7 cellular contexts compared by ENCODE assay signal in the genomic region with DNA sequence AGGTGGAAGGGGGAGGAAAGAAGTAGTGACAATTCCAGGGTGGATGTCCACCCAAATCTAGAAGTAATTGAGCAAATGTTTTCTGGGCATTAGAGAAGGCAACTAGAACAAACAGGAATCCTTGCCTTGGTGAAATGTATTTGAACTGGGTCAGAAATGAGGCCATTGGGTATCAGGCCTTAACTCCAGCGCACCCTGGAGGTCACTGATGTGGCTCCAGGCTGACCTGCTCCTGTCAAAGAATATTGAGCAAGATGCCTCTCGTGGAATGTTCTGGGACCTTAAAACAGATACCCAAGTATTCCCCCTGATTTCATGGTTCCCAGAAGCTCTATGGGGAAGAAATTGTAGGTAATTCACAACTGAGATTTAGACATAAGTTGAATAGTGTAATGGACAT. TPM values are rescaled to one million over a fixed set of nuclear protein-coding genes. Genes with fewer than 3 reads are reported as not detected.
DNase-seq lines count a peak whose midpoint lies in the region; ATAC-seq and TF ChIP-seq lines count a peak whose summit lies in the region.

No MANE protein-coding gene starts in this region.

- H4K8ac ChIP-seq in mesendoderm (ENCODE audit: low read depth, low read length): no peak overlapping the region

- H3K27me3 ChIP-seq in mammary epithelial cell (ENCODE audit: insufficient read depth, low read length) (no peaks in the 10 kb centered on the region), mesendoderm (ENCODE audit: insufficient read depth, low read length, poor library complexity) (no peaks in the 10 kb centered on the region)

- CTCF ChIA-PET in mammary epithelial cell (lab: Charles Lee; ENCODE audit: low non-redundant PET): no interaction called here

- no peak for ATAC-seq in GM19463 (IDR thresholded peaks at IDR 0.05; ENCODE audit: unreplicated experiment)

- no peak overlapping the region for H3K4me3 ChIP-seq in GM12865 (ENCODE audit: low read depth, low read length)
- no peak overlapping the region for H3K4me3 ChIP-seq in mammary epithelial cell (replicated peaks in 1 of 3; ENCODE audit: insufficient read depth in 1 of 3, low read depth in 2 of 3, low read length in 3 of 3)
- H3K4me3 ChIP-seq in mesendoderm (ENCODE audit: low read length): no peak overlapping the region

- WGBS in mammary epithelial cell (ENCODE audit: low coverage, missing lambda C conversion rate): 91% methylated on average over 2 of the region's 2 CpGs
- WGBS in mesendoderm (ENCODE audit: extremely low coverage, insufficient coverage, low lambda C conversion rate): no CpG with 5 or more reads among the region's 2 CpGs

- no peak overlapping the region for H2AFZ ChIP-seq in mammary epithelial cell (ENCODE audit: low read depth, low read length)

- no peak overlapping the region for H4K5ac ChIP-seq in mesendoderm (ENCODE audit: low read length)

- no peak overlapping the region for H3K4me2 ChIP-seq in mammary epithelial cell (ENCODE audit: insufficient read depth, low read depth, low read length)
- no peak overlapping the region for H3K4me2 ChIP-seq in mesendoderm (ENCODE audit: low read length)

- no peaks in the 10 kb centered on the region for H3K79me1 ChIP-seq in mesendoderm (ENCODE audit: low read length)

- H3K9me3 ChIP-seq in mammary epithelial cell (replicated peaks; ENCODE audit: insufficient read depth, low read length): no peaks in the 10 kb centered on the region

- H2BK120ac ChIP-seq in mesendoderm (ENCODE audit: low read depth, low read length): no peak overlapping the region

- DNase-seq in GM12865 (ENCODE audit: low read depth) (peak; percentile 72), MV-4-11 (lab: John Stamatoyannopoulos, UW) (peak; percentile 59), mammary epithelial cell (no peak), mesendoderm (peak; percentile 78), cerebellum (ENCODE audit: low spot score) (no peak), NCI-H2107 (lab: John Stamatoyannopoulos, UW) (no peak)

- H2BK15ac ChIP-seq in mesendoderm (replicated peaks; ENCODE audit: low read depth): no peak overlapping the region

- H3K27ac ChIP-seq in mammary epithelial cell (ENCODE audit: insufficient read depth, low read depth, low read length) (no peak overlapping the region), mesendoderm (ENCODE audit: low read depth, low read length) (no peak overlapping the region)

- H3K18ac ChIP-seq in mesendoderm (ENCODE audit: low read length): no peak overlapping the region

- no peak overlapping the region for H3K4ac ChIP-seq in mesendoderm (ENCODE audit: low read depth, low read length)

- in situ Hi-C loops in mammary epithelial cell (cut with MboI; ENCODE audit: low sequenced_read_pairs in 2 of 2): loop anchor here in 1 of 2 donors (10.0 kb wide), 1 partner anchor 68 kb away; no protein-coding TSS in a partner anchor

- H3K79me2 ChIP-seq in mammary epithelial cell (ENCODE audit: insufficient read depth, low read length) (no peaks in the 10 kb centered on the region), mesendoderm (ENCODE audit: control insufficient read depth, insufficient read depth, low read length) (no peaks in the 10 kb centered on the region)

- H2BK5ac ChIP-seq in mesendoderm (ENCODE audit: low read length): no peak overlapping the region

- H2AK5ac ChIP-seq in mesendoderm (ENCODE audit: low read length): no peak overlapping the region

- H3K4me1 ChIP-seq in mammary epithelial cell (ENCODE audit: insufficient read depth, low read length) (peaks cover 9% of the 10 kb centered on the region), mesendoderm (ENCODE audit: control insufficient read depth, low read depth, low read length) (no peaks in the 10 kb centered on the region)

- no peaks in the 10 kb centered on the region for H4K20me1 ChIP-seq in mammary epithelial cell (ENCODE audit: insufficient read depth, low read length)

- dilution Hi-C loops in mammary epithelial cell (cut with HindIII; ENCODE audit: low sequenced_read_pairs): no loop called here

- no peak overlapping the region for H3K23ac ChIP-seq in mesendoderm (ENCODE audit: low read length)

- intact Hi-C loops in mammary epithelial cell (cut with micrococcal nuclease): loop anchor here (1.0 to 10.0 kb wide), 2 partner anchors 68 to 198 kb away; no protein-coding TSS in a partner anchor

- no peak overlapping the region for H3K56ac ChIP-seq in mesendoderm (ENCODE audit: low read length)

- no peak overlapping the region for H3K9ac ChIP-seq in mammary epithelial cell (ENCODE audit: insufficient read depth, low read length)
- no peak overlapping the region for H3K9ac ChIP-seq in mesendoderm (ENCODE audit: low read length)

- H3K36me3 ChIP-seq in mammary epithelial cell (ENCODE audit: insufficient read depth, low read length): no peaks in the 10 kb centered on the region
- H3K36me3 ChIP-seq in mesendoderm (ENCODE audit: control insufficient read depth, insufficient read depth, low read length): no peaks in the 10 kb centered on the region

- no TSS peak for BruUV-seq in mammary epithelial cell (replicated peaks; lab: Mats Ljungman, UMichigan)

- TF ChIP-seq CTCF in GM12865 (IDR thresholded peaks at IDR 0.05; ENCODE audit: insufficient read depth, low read depth, low read length, missing control alignments): peak; percentile 57
- TF ChIP-seq CTCF in mammary epithelial cell (conservative IDR thresholded peaks at IDR 0.05 in 1 of 2, IDR thresholded peaks at IDR 0.05 in 1 of 2; ENCODE audit: extremely low read depth in 1 of 2, insufficient read depth in 1 of 2, low read depth in 1 of 2, low read length in 2 of 2): peak; percentile 3 to 24

RNA-seq across cellular contexts. Expression of a gene that starts 6.9 kb away (rescaled TPM):
- total RNA-seq in mammary epithelial cell (1 to 10 TPM in 1 of 2 donors, not detected in 1; 9.2 TPM), cerebellum (1.8 TPM)
- polyA plus RNA-seq in mammary epithelial cell: 10.7 TPM
- polyA minus RNA-seq in mammary epithelial cell: not detected
- polyA plus RNA-seq in mesendoderm (2013, experiment 1 of 2): 27.2 TPM
- polyA plus RNA-seq in mesendoderm (2013, experiment 2 of 2): 28.0 TPM

RNA-seq across cellular contexts. Expression of a gene that starts 9.3 kb away (rescaled TPM):
- total RNA-seq in mammary epithelial cell: under 1 TPM in 1 of 2 donors, not detected in 1; 0.33 TPM
- polyA plus RNA-seq in mammary epithelial cell: 1.9 TPM
- polyA minus RNA-seq in mammary epithelial cell: not detected
- polyA plus RNA-seq in mesendoderm (2013, experiment 1 of 2): 4.9 TPM
- polyA plus RNA-seq in mesendoderm (2013, experiment 2 of 2): 4.7 TPM
- 1.9 TPM for total RNA-seq in cerebellum

Comparison
In these comparisons a context has a peak if more than half of its experiments do, and no peak if none do; other contexts are left out.
1. DNase-seq: peak in GM12865 (single experiment), MV-4-11 (single experiment) and mesendoderm (single experiment); none in mammary epithelial cell (single experiment), cerebellum (single experiment) and NCI-H2107 (single experiment).